Comparison of ENCODE assay signal across 4 cellular contexts in genomic region chr1:159046486-159046885, GRCh38. TPM values are rescaled to one million over a fixed set of nuclear protein-coding genes. Genes with fewer than 3 reads are reported as not detected.
"Had no signal": no experiment of that assay in that cellular context is flagged by ENCODE, and none has a peak within 500 bp of the region (broad histone marks: within the 10 kb centered on the region; RNA-seq: fewer than 3 reads in every experiment).

No MANE protein-coding gene starts in this region.

RNA-seq across cellular contexts. Expression of gene AIM2, which starts 30.1 kb away (rescaled TPM):
- total RNA-seq: dermis blood vessel endothelial cell, foreskin keratinocyte, glomerular endothelial cell, osteocyte had no signal
- polyA plus RNA-seq: foreskin keratinocyte had no signal
